12 cellular contexts compared by ENCODE assay signal in genomic region chr7:50657341-50657873, GRCh38.
A peak's percentile ranks its signal among the peaks of the same experiment; 100 is the strongest.
DNase-seq lines count a peak whose midpoint lies in the region; ATAC-seq and TF ChIP-seq lines count a peak whose summit lies in the region.
"Had no signal": no experiment of that assay in that cellular context is flagged by ENCODE, and none has a peak within 500 bp of the region (broad histone marks: within the 10 kb centered on the region; RNA-seq: fewer than 3 reads in every experiment).

No MANE protein-coding gene starts in this region.

- H3K4me1 ChIP-seq in IMR-90 (ENCODE audit: control insufficient read depth, insufficient read depth, low read length) (peaks cover 1% of the 10 kb centered on the region; the same call in 1 of the 2 replicates), esophagus muscularis mucosa (peaks cover 71 to 97% (median 90%) of the 10 kb centered on the region in 4 donors), mucosa of descending colon (ENCODE audit: low read depth) (no peaks in the 10 kb centered on the region), tibial artery (peaks cover 4 to 84% (median 64%) of the 10 kb centered on the region in 4 donors), HAP-1 (no peaks in the 10 kb centered on the region), Karpas-422 (ENCODE audit: low read length) (peaks cover 11% of the 10 kb centered on the region)
- H3K4me1 ChIP-seq: neural progenitor cell had no signal

- H2BK120ac ChIP-seq in IMR-90 (ENCODE audit: low read depth, low read length): no peak overlapping the region

- no peaks in the 10 kb centered on the region; the same call in 1 of the 2 replicates for H3K9me1 ChIP-seq in IMR-90 (ENCODE audit: insufficient read depth, low read length)

- TF ChIP-seq RAD21 in IMR-90 (IDR thresholded peaks at IDR 0.05; ENCODE audit: low read length): no peak

- no peaks in the 10 kb centered on the region for H3K9me3 ChIP-seq in IMR-90 (ENCODE audit: control insufficient read depth, insufficient read depth, low read length)
- no peaks in the 10 kb centered on the region for H3K9me3 ChIP-seq in esophagus muscularis mucosa
- no peaks in the 10 kb centered on the region for H3K9me3 ChIP-seq in mucosa of descending colon
- H3K9me3 ChIP-seq in tibial artery: no peaks in the 10 kb centered on the region
- H3K9me3 ChIP-seq in HAP-1: no peaks in the 10 kb centered on the region
- H3K9me3 ChIP-seq in Karpas-422 (ENCODE audit: low read length): no peaks in the 10 kb centered on the region
- H3K9me3 ChIP-seq: MG63 had no signal

- H2AFZ ChIP-seq in IMR-90 (replicated peaks; ENCODE audit: low read length, poor library complexity) (no peak overlapping the region), Karpas-422 (ENCODE audit: low read length) (no peak overlapping the region)
- H2AFZ ChIP-seq: neural progenitor cell had no signal

- POLR2A ChIA-PET in IMR-90 (lab: Charles Lee; ENCODE audit: unreplicated experiment): no interaction called here

- CTCF ChIA-PET in IMR-90 (lab: Yijun Ruan, JAX): no interaction called here

- TF ChIP-seq POLR2A in IMR-90 (IDR thresholded peaks at IDR 0.05; ENCODE audit: low read depth, low read length) (no peak), esophagus muscularis mucosa (IDR thresholded peaks at IDR 0.05; ENCODE audit: low read depth) (no peak)

- DNase-seq in IMR-90: peak; percentile 12
- DNase-seq in esophagus muscularis mucosa (ENCODE audit: extremely low spot score): no peak
- DNase-seq in mucosa of descending colon: no peak
- DNase-seq in tibial artery: peak; percentile 84 to 91
- DNase-seq in HAP-1 (ENCODE audit: low spot score in 2 of 2): no peak
- no peak for DNase-seq in stimulated activated naive CD4-positive, alpha-beta T cell (lab: John Stamatoyannopoulos, UW)
- no peak for DNase-seq in effector CD8-positive, alpha-beta T cell (lab: John Stamatoyannopoulos, UW)
- DNase-seq in Karpas-422: no peak
- DNase-seq: DND-41, foreskin melanocyte, MG63 had no signal

- no peak overlapping the region for H4K91ac ChIP-seq in IMR-90 (ENCODE audit: insufficient read depth, low read depth, low read length)

- intact Hi-C loops in IMR-90 (cut with micrococcal nuclease) (no loop called here), esophagus muscularis mucosa (cut with DNase I) (no loop called here), mucosa of descending colon (cut with DNase I, micrococcal nuclease) (no loop called here), tibial artery (cut with DNase I; ENCODE audit: low total_unique reads) (loop anchor here (10.0 kb wide), 1 partner anchor 137 kb away; no protein-coding TSS in a partner anchor)

- peaks cover 11% of the 10 kb centered on the region; the same call in 1 of the 2 replicates for H4K20me1 ChIP-seq in IMR-90 (ENCODE audit: insufficient read depth, low read length)
- H4K20me1 ChIP-seq in Karpas-422 (ENCODE audit: insufficient read depth, low read depth, low read length): no peaks in the 10 kb centered on the region

- no peak overlapping the region for H2BK15ac ChIP-seq in IMR-90 (ENCODE audit: low read depth, low read length)

- in situ Hi-C loops in IMR-90 (cut with MboI; ENCODE audit: low sequenced_read_pairs): no loop called here
- in situ Hi-C loops in HAP-1 (cut with MboI; ENCODE audit: low sequenced_read_pairs): no loop called here

- H3K27me3 ChIP-seq in IMR-90 (ENCODE audit: control insufficient read depth, insufficient read depth, low read length): no peaks in the 10 kb centered on the region
- no peaks in the 10 kb centered on the region for H3K27me3 ChIP-seq in esophagus muscularis mucosa
- no peaks in the 10 kb centered on the region for H3K27me3 ChIP-seq in tibial artery
- no peaks in the 10 kb centered on the region for H3K27me3 ChIP-seq in HAP-1 (ENCODE audit: low read depth)
- H3K27me3 ChIP-seq in Karpas-422 (ENCODE audit: low read length): no peaks in the 10 kb centered on the region
- H3K27me3 ChIP-seq: MG63, neural progenitor cell had no signal

- H2AK9ac ChIP-seq in IMR-90 (replicated peaks; ENCODE audit: low read depth, low read length, poor library complexity): no peak overlapping the region

- TF ChIP-seq CTCF in IMR-90 (conservative IDR thresholded peaks at IDR 0.05; ENCODE audit: low read depth, low read length) (no peak), esophagus muscularis mucosa (IDR thresholded peaks at IDR 0.05) (peak in 1 of 3 experiments; percentile 36), mucosa of descending colon (IDR thresholded peaks at IDR 0.05) (no peak), tibial artery (IDR thresholded peaks at IDR 0.05) (peak; percentile 27 to 42)

- no CpG with 5 or more reads among the region's 9 CpGs for WGBS in IMR-90 (ENCODE audit: extremely low coverage in 2 of 2, insufficient read length in 1 of 2), 2 experiments
- WGBS in esophagus muscularis mucosa: 54% methylated on average over 9 of the region's 9 CpGs

- no TSS peak for BruUV-seq in IMR-90 (replicated peaks; lab: Mats Ljungman, UMichigan)

- no peak overlapping the region for H3K14ac ChIP-seq in IMR-90 (replicated peaks; ENCODE audit: low read depth, low read length)

- H3K18ac ChIP-seq in IMR-90 (ENCODE audit: low read depth, low read length): no peak overlapping the region

- no peaks in the 10 kb centered on the region for H3K9me2 ChIP-seq in Karpas-422 (replicated peaks; ENCODE audit: insufficient read depth, low read length)

- no peak overlapping the region for H2BK5ac ChIP-seq in IMR-90 (ENCODE audit: low read depth, low read length, poor library complexity, severe bottlenecking)

- H4K5ac ChIP-seq in IMR-90 (ENCODE audit: low read depth, low read length): no peak overlapping the region

- ATAC-seq in IMR-90 (ENCODE audit: low read depth) (0 out of 2 replicates have a peak, but pooled peaks have one; percentile 35), mucosa of descending colon (peak; percentile 28)

- no peak overlapping the region for H3K4me3 ChIP-seq in IMR-90 (ENCODE audit: insufficient read depth, low read depth, low read length)
- peak overlapping the region in 1 of 4 donors; percentile 6 for H3K4me3 ChIP-seq in esophagus muscularis mucosa
- no peak overlapping the region for H3K4me3 ChIP-seq in mucosa of descending colon
- H3K4me3 ChIP-seq in tibial artery: no peak overlapping the region
- H3K4me3 ChIP-seq in HAP-1: no peak overlapping the region
- no peak overlapping the region for H3K4me3 ChIP-seq in Karpas-422 (ENCODE audit: low read length)
- H3K4me3 ChIP-seq: MG63, neural progenitor cell had no signal

- dilution Hi-C loops in IMR-90 (cut with HindIII; ENCODE audit: low sequenced_read_pairs, unreplicated experiment): no loop called here

- H3K56ac ChIP-seq in IMR-90 (ENCODE audit: extremely low read depth, insufficient read depth, low read length): no peak overlapping the region

- H3K79me2 ChIP-seq in Karpas-422 (ENCODE audit: low read length): no peaks in the 10 kb centered on the region

- no peak overlapping the region for H4K8ac ChIP-seq in IMR-90 (ENCODE audit: low read depth in 2 of 2, low read length in 2 of 2)

- H3K79me1 ChIP-seq in IMR-90 (ENCODE audit: low read depth in 1 of 2, low read length in 2 of 2): no peaks in the 10 kb centered on the region; a peak in 1 of 4 replicates

- H3K4ac ChIP-seq in IMR-90 (ENCODE audit: low read depth, low read length): no peak overlapping the region

- no peak overlapping the region for H3K27ac ChIP-seq in IMR-90 (ENCODE audit: insufficient read depth, low read length)
- peak overlapping the region; percentile 80 to 86 (median 82) for H3K27ac ChIP-seq in esophagus muscularis mucosa (replicated peaks in 1 of 4)
- peak overlapping the region; percentile 74 to 76 for H3K27ac ChIP-seq in tibial artery
- no peak overlapping the region for H3K27ac ChIP-seq in Karpas-422 (ENCODE audit: low read length)
- H3K27ac ChIP-seq: neural progenitor cell had no signal

- H3K36me3 ChIP-seq in IMR-90 (ENCODE audit: control insufficient read depth, insufficient read depth, low read length) (peaks cover 12% of the 10 kb centered on the region), esophagus muscularis mucosa (peaks cover 0 to 23% (median 9%) of the 10 kb centered on the region in 4 donors), mucosa of descending colon (ENCODE audit: low read depth) (no peaks in the 10 kb centered on the region), tibial artery (peaks cover 0 to 5% (median 0%) of the 10 kb centered on the region in 3 donors), HAP-1 (replicated peaks) (no peaks in the 10 kb centered on the region; the same call in 1 of the 2 replicates), Karpas-422 (ENCODE audit: insufficient read depth, low read length) (no peaks in the 10 kb centered on the region)
- H3K36me3 ChIP-seq: neural progenitor cell had no signal

- peak; percentile 97 for TF ChIP-seq EP300 in esophagus muscularis mucosa (IDR thresholded peaks at IDR 0.05)

- no peak overlapping the region for H3K23ac ChIP-seq in IMR-90 (ENCODE audit: low read depth, low read length)

- no peak overlapping the region for H2BK20ac ChIP-seq in IMR-90 (ENCODE audit: low read depth, low read length)

- no peak overlapping the region for H2AK5ac ChIP-seq in IMR-90 (ENCODE audit: low read depth, low read length)

- H3K4me2 ChIP-seq in IMR-90 (ENCODE audit: low read depth, low read length) (no peak overlapping the region), Karpas-422 (ENCODE audit: low read depth, low read length, poor library complexity, severe bottlenecking) (no peak overlapping the region)
- H3K4me2 ChIP-seq: neural progenitor cell had no signal

- H3K9ac ChIP-seq in IMR-90 (ENCODE audit: low read depth, low read length): no peak overlapping the region
- H3K9ac ChIP-seq in Karpas-422 (ENCODE audit: low read length): no peak overlapping the region
- H3K9ac ChIP-seq: neural progenitor cell had no signal

TF ChIP-seq in IMR-90, 13 proteins besides CTCF, POLR2A, EP300 and RAD21 (continues in another document):
- no peak for TF ChIP-seq RCOR1 (IDR thresholded peaks at IDR 0.05; ENCODE audit: insufficient replicate concordance, low read length)
- no peak for TF ChIP-seq CHD1 (IDR thresholded peaks at IDR 0.05; ENCODE audit: low read depth, low read length)
- no peak for TF ChIP-seq SMC3 (IDR thresholded peaks at IDR 0.05; ENCODE audit: low read depth, low read length)
- TF ChIP-seq CEBPB (IDR thresholded peaks at IDR 0.05; ENCODE audit: low read depth, low read length): no peak
- TF ChIP-seq BHLHE40 (IDR thresholded peaks at IDR 0.05; ENCODE audit: low read depth, low read length): no peak
- TF ChIP-seq ELK1 (IDR thresholded peaks at IDR 0.05; ENCODE audit: borderline replicate concordance, low read depth, low read length): no peak
- TF ChIP-seq FOS (IDR thresholded peaks at IDR 0.05; ENCODE audit: low read depth, low read length): no peak
- no peak for TF ChIP-seq MAZ (IDR thresholded peaks at IDR 0.05; ENCODE audit: borderline replicate concordance, low read depth, low read length)

Comparison
In these comparisons a context has a peak if more than half of its experiments do, and no peak if none do; other contexts are left out.
1. DNase-seq: peak in IMR-90 (single experiment) and tibial artery (2 of 2); none in esophagus muscularis mucosa (single experiment), mucosa of descending colon (0 of 3), HAP-1 (0 of 2), stimulated activated naive CD4-positive, alpha-beta T cell (0 of 6), effector CD8-positive, alpha-beta T cell (single experiment) and Karpas-422 (single experiment).
2. H3K27ac ChIP-seq: peak in esophagus muscularis mucosa (4 of 4) and tibial artery (2 of 2); none in IMR-90 (single experiment) and Karpas-422 (single experiment).
3. CTCF ChIP-seq: peak in tibial artery (2 of 2); none in IMR-90 (single experiment) and mucosa of descending colon (single experiment).